In the genomic region with DNA sequence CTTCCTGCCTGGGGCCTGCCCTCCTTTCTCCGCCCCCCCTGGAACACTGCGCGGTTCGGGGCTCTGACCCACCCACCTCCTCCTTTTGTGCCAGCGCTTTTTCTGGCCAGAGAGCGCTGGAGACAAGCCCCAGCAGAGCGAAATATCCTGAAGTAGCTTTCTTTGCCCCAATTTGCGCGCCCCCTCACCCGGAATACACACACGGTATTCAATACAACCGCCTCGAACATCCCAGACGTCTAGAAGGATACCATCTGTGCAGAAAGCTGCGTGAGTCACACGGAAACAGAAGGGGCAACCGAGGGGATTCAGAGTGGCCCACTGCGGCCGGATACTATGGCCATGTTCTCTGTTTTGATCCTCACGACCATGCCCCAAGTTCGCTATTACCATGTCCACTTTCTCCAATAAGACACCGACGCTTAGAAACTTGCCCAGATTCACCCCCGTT, we compare ENCODE assay signal across 9 cellular contexts. TPM values are rescaled to one million over a fixed set of nuclear protein-coding genes. Genes with fewer than 3 reads are reported as not detected.
A peak's percentile ranks its signal among the peaks of the same experiment; 100 is the strongest.
DNase-seq lines count a peak whose midpoint lies in the region; ATAC-seq and TF ChIP-seq lines count a peak whose summit lies in the region.
"Had no signal": no experiment of that assay in that cellular context is flagged by ENCODE, and none has a peak within 500 bp of the region (broad histone marks: within the 10 kb centered on the region; RNA-seq: fewer than 3 reads in every experiment).

No MANE protein-coding gene starts in this region.

- no peak for TF ChIP-seq POLR2A in sigmoid colon (IDR thresholded peaks at IDR 0.05)

- CTCF ChIA-PET in HEK293 (lab: Yijun Ruan, JAX), result interaction anchor here (0.5 to 2.2 kb wide), 7 partner anchors 9 to 764 kb away, joined by 3 to 20 read pairs (median 5); partner anchors contain the start of gene RPGR

- POLR2A ChIA-PET in HEK293 (lab: Yijun Ruan, JAX), result no interaction called here

- H3K9me3 ChIP-seq in HEK293 (ENCODE audit: control insufficient read depth, insufficient read depth, low read depth, low read length), result no peaks in the 10 kb centered on the region
- H3K9me3 ChIP-seq in right atrium auricular region, result no peaks in the 10 kb centered on the region
- no peaks in the 10 kb centered on the region for H3K9me3 ChIP-seq in sigmoid colon

- no peak overlapping the region for H3K27ac Mint-ChIP-seq in activated naive CD8-positive, alpha-beta T cell treated with anti-CD3 and anti-CD28 coated beads for 36 hours

- H3K27ac ChIP-seq in HEK293 (ENCODE audit: extremely low read depth, low read depth, low read length) (no peak overlapping the region), right atrium auricular region (peak overlapping the region; percentile 63 to 64), sigmoid colon (peak overlapping the region; percentile 39 to 83 (median 75))

- no peak for DNase-seq in activated naive CD8-positive, alpha-beta T cell treated with anti-CD3 and anti-CD28 coated beads for 36 hours
- no peak for DNase-seq in right atrium auricular region (ENCODE audit: low spot score)
- peak; percentile 80 for DNase-seq in sigmoid colon
- no peak for DNase-seq in HT-29 (ENCODE audit: low spot score)
- DNase-seq in NCI-H2196 treated with DMSO at 0.1 percent for 48 hours (lab: John Stamatoyannopoulos, UW; ENCODE audit: unreplicated experiment), result no peak
- DNase-seq in NCI-H510A treated with DMSO at 0.1 percent for 48 hours (lab: John Stamatoyannopoulos, UW), result no peak

- H3K36me3 ChIP-seq in HEK293 (ENCODE audit: control insufficient read depth in 2 of 2, insufficient read depth in 1 of 2, low read length in 2 of 2) (no peaks in the 10 kb centered on the region), right atrium auricular region (no peaks in the 10 kb centered on the region), sigmoid colon (no peaks in the 10 kb centered on the region)

- ATAC-seq in GM18517 (IDR thresholded peaks at IDR 0.05; ENCODE audit: unreplicated experiment), result no peak

- intact Hi-C loops in sigmoid colon (cut with DNase I), result loop anchor here (10.0 kb wide), 1 partner anchor 64 kb away; no protein-coding TSS in a partner anchor

- TF ChIP-seq CTCF in HEK293 (tag by site-specific recombination; IDR thresholded peaks at IDR 0.05) (no peak), right atrium auricular region (IDR thresholded peaks at IDR 0.05) (no peak), sigmoid colon (IDR thresholded peaks at IDR 0.05) (no peak)

- H3K4me1 Mint-ChIP-seq in activated naive CD8-positive, alpha-beta T cell treated with anti-CD3 and anti-CD28 coated beads for 36 hours, result peaks cover 4% of the 10 kb centered on the region

- H3K4me3 ChIP-seq in HEK293 (ENCODE audit: low read depth, low read length), result peak overlapping the region; percentile 42
- peak overlapping the region; percentile 49 to 56 for H3K4me3 ChIP-seq in right atrium auricular region
- peak overlapping the region; percentile 40 to 68 (median 60) for H3K4me3 ChIP-seq in sigmoid colon

- peaks cover 48% of the 10 kb centered on the region for H3K27me3 Mint-ChIP-seq in activated naive CD8-positive, alpha-beta T cell treated with anti-CD3 and anti-CD28 coated beads for 36 hours

- WGBS in sigmoid colon, 2 donors, result 13% methylated on average over 23 to 24 of the region's 24 CpGs

- TF ChIP-seq EP300 in sigmoid colon (IDR thresholded peaks at IDR 0.05), result no peak

- H3K27me3 ChIP-seq in right atrium auricular region, result no peaks in the 10 kb centered on the region
- H3K27me3 ChIP-seq in sigmoid colon, result no peaks in the 10 kb centered on the region

- no peaks in the 10 kb centered on the region for H3K36me3 Mint-ChIP-seq in activated naive CD8-positive, alpha-beta T cell treated with anti-CD3 and anti-CD28 coated beads for 36 hours

- H3K9me3 Mint-ChIP-seq in activated naive CD8-positive, alpha-beta T cell treated with anti-CD3 and anti-CD28 coated beads for 36 hours, result no peaks in the 10 kb centered on the region

- H3K4me3 Mint-ChIP-seq in activated naive CD8-positive, alpha-beta T cell treated with anti-CD3 and anti-CD28 coated beads for 36 hours, result peak overlapping the region; percentile 51

- H3K4me1 ChIP-seq in HEK293 (ENCODE audit: control insufficient read depth, insufficient read depth, low read length) (no peaks in the 10 kb centered on the region; the same call in none of the 2 replicates), right atrium auricular region (no peaks in the 10 kb centered on the region), sigmoid colon (peaks cover 0 to 16% (median 4%) of the 10 kb centered on the region in 4 donors)

TF ChIP-seq in HEK293, 187 proteins besides CTCF, POLR2A, EP300 and RAD21:
- TF ChIP-seq SP3 (tag by site-specific recombination; IDR thresholded peaks at IDR 0.05), result peak; percentile 54; the same call in 1 of the 2 replicates
- TF ChIP-seq, protein P1, sequence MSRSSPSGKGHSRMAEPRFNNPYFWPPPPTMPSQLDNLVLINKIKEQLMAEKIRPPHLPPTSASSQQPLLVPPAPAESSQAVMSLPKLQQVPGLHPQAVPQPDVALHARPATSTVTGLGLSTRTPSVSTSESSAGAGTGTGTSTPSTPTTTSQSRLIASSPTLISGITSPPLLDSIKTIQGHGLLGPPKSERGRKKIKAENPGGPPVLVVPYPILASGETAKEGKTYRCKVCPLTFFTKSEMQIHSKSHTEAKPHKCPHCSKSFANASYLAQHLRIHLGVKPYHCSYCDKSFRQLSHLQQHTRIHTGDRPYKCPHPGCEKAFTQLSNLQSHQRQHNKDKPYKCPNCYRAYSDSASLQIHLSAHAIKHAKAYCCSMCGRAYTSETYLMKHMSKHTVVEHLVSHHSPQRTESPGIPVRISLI (tag by site-specific recombination; IDR thresholded peaks at IDR 0.05), result no peak
- no peak for TF ChIP-seq ZNF707 (tag by site-specific recombination; IDR thresholded peaks at IDR 0.05)
- no peak for TF ChIP-seq ZNF768 (tag by site-specific recombination; IDR thresholded peaks at IDR 0.05)
- TF ChIP-seq SP2 (tag by site-specific recombination; IDR thresholded peaks at IDR 0.05), result 0 out of 2 replicates have a peak, but pooled peaks have one; percentile 62
- TF ChIP-seq ZNF324 (tag by site-specific recombination; IDR thresholded peaks at IDR 0.05), result no peak
- no peak for TF ChIP-seq AEBP2 (tag by site-specific recombination; IDR thresholded peaks at IDR 0.05; ENCODE audit: borderline replicate concordance)
- no peak for TF ChIP-seq SCRT2 (tag by site-specific recombination; IDR thresholded peaks at IDR 0.05)
- TF ChIP-seq ZNF677 (tag by site-specific recombination; IDR thresholded peaks at IDR 0.05), result no peak
- TF ChIP-seq ZSCAN23 (tag by site-specific recombination; IDR thresholded peaks at IDR 0.05), result no peak

RNA-seq across cellular contexts. Expression of gene SRPX, which starts 0.3 kb away (rescaled TPM):
- total RNA-seq in activated naive CD8-positive, alpha-beta T cell treated with anti-CD3 and anti-CD28 coated beads for 36 hours, result not detected
- total RNA-seq in right atrium auricular region (10 to 100 TPM; 75.7 to 81.8 TPM), sigmoid colon (100 to 1,000 TPM; 134 to 169 (median 152) TPM)
- polyA plus RNA-seq in sigmoid colon, result 10 to 100 TPM; 12.0 to 48.7 (median 37.2) TPM
- not detected in 2 replicates for total RNA-seq in HT-29 (2014; rRNA removed; shearing (Covaris generic))
- total RNA-seq: activated CD8-positive, alpha-beta memory T cell treated with anti-CD3 and anti-CD28 coated beads for 36 hours had no signal

Comparison
In these comparisons a context has a peak if more than half of its experiments do, and no peak if none do; other contexts are left out.
1. RNA of gene SRPX, which starts 0.3 kb away (total RNA-seq): 134 to 169 TPM in sigmoid colon and 75.7 to 81.8 TPM in right atrium auricular region; not detected in activated naive CD8-positive, alpha-beta T cell treated with anti-CD3 and anti-CD28 coated beads for 36 hours and not detected in HT-29; every median in the first group is over 10 times any median in the second.
2. Peak in every context shown above with its lines, with median percentiles within 50 percentile points of each other: H3K4me3 ChIP-seq.